In genomic region chr16:87201052-87201451, GRCh38 we compare ENCODE assay signal across 14 cellular contexts.
DNase-seq lines count a peak whose midpoint lies in the region; FAIRE-seq and TF ChIP-seq lines count a peak whose summit lies in the region.
"Had no signal": no experiment of that assay in that cellular context is flagged by ENCODE, and none has a peak within 500 bp of the region (broad histone marks: within the 10 kb centered on the region; RNA-seq: fewer than 3 reads in every experiment).

No MANE protein-coding gene starts in this region.

- H3K36me3 ChIP-seq in astrocyte (ENCODE audit: insufficient read depth, low read length) (no peaks in the 10 kb centered on the region), right atrium auricular region (no peaks in the 10 kb centered on the region), tibial artery (no peaks in the 10 kb centered on the region)

- no peak overlapping the region for H3K4me3 ChIP-seq in astrocyte (ENCODE audit: insufficient read depth, low read depth, low read length)
- H3K4me3 ChIP-seq in right atrium auricular region: no peak overlapping the region
- no peak overlapping the region for H3K4me3 ChIP-seq in tibial artery
- H3K4me3 ChIP-seq: GM23338, smooth muscle cell had no signal

- H3K27ac Mint-ChIP-seq in astrocyte (ENCODE audit: unreplicated experiment): peak overlapping the region; percentile 89
- H3K27ac Mint-ChIP-seq in activated naive CD8-positive, alpha-beta T cell treated with anti-CD3 and anti-CD28 coated beads for 36 hours: no peak overlapping the region
- no peak overlapping the region for H3K27ac Mint-ChIP-seq in activated T-helper 2 cell treated with anti-CD3 and anti-CD28 coated beads, Interferon-gamma antibody, Interleukin-2, Interleukin-4, amounts not matched to agents 10 μg/mL and 5 μg/mL and 100 μg/mL, durations not matched to agents 14 hours and 24 hours and 36 hours
- H3K27ac Mint-ChIP-seq: activated naive CD8-positive, alpha-beta T cell treated with anti-CD3 and anti-CD28 coated beads, Interleukin-2, amount 10 ng/mL, durations not matched to agents 7 days and 5 days; GM23338; immature natural killer cell; stimulated activated naive CD8-positive, alpha-beta T cell treated with anti-CD3 and anti-CD28 coated beads, Interleukin-15, amount 100 ng/mL, for 72 hours had no signal

- no peak overlapping the region for H3K9ac ChIP-seq in astrocyte (ENCODE audit: low read length)

- H3K27me3 Mint-ChIP-seq in astrocyte (ENCODE audit: low read depth, unreplicated experiment): no peaks in the 10 kb centered on the region
- peaks cover 34% of the 10 kb centered on the region for H3K27me3 Mint-ChIP-seq in activated naive CD8-positive, alpha-beta T cell treated with anti-CD3 and anti-CD28 coated beads for 36 hours
- H3K27me3 Mint-ChIP-seq in activated T-helper 2 cell treated with anti-CD3 and anti-CD28 coated beads, Interferon-gamma antibody, Interleukin-2, Interleukin-4, amounts not matched to agents 10 μg/mL and 5 μg/mL and 100 μg/mL, durations not matched to agents 14 hours and 24 hours and 36 hours (ENCODE audit: low read depth): peaks cover 6% of the 10 kb centered on the region

- no peak overlapping the region for H3K4me3 Mint-ChIP-seq in astrocyte (ENCODE audit: unreplicated experiment)
- no peak overlapping the region for H3K4me3 Mint-ChIP-seq in activated naive CD8-positive, alpha-beta T cell treated with anti-CD3 and anti-CD28 coated beads for 36 hours
- H3K4me3 Mint-ChIP-seq in activated T-helper 2 cell treated with anti-CD3 and anti-CD28 coated beads, Interferon-gamma antibody, Interleukin-2, Interleukin-4, amounts not matched to agents 10 μg/mL and 5 μg/mL and 100 μg/mL, durations not matched to agents 14 hours and 24 hours and 36 hours (ENCODE audit: low read depth): no peak overlapping the region
- H3K4me3 Mint-ChIP-seq: activated naive CD8-positive, alpha-beta T cell treated with anti-CD3 and anti-CD28 coated beads, Interleukin-2, amount 10 ng/mL, durations not matched to agents 7 days and 5 days; GM23338; immature natural killer cell; stimulated activated naive CD8-positive, alpha-beta T cell treated with anti-CD3 and anti-CD28 coated beads, Interleukin-15, amount 100 ng/mL, for 72 hours had no signal

- intact Hi-C loops in tibial artery (cut with DNase I; ENCODE audit: low total_unique reads): loop anchor here (5.0 kb wide), 1 partner anchor 639 kb away; no protein-coding TSS in a partner anchor
- intact Hi-C loops in activated T-helper 2 cell treated with anti-CD3 and anti-CD28 coated beads, Interferon-gamma antibody, Interleukin-2, Interleukin-4, amounts not matched to agents 10 μg/mL and 5 μg/mL and 100 μg/mL, durations not matched to agents 14 hours and 24 hours and 36 hours (cut with micrococcal nuclease): no loop called here

- peaks cover 4% of the 10 kb centered on the region for H3K9me3 Mint-ChIP-seq in astrocyte (ENCODE audit: unreplicated experiment)
- H3K9me3 Mint-ChIP-seq in activated naive CD8-positive, alpha-beta T cell treated with anti-CD3 and anti-CD28 coated beads for 36 hours: no peaks in the 10 kb centered on the region
- H3K9me3 Mint-ChIP-seq in activated T-helper 2 cell treated with anti-CD3 and anti-CD28 coated beads, Interferon-gamma antibody, Interleukin-2, Interleukin-4, amounts not matched to agents 10 μg/mL and 5 μg/mL and 100 μg/mL, durations not matched to agents 14 hours and 24 hours and 36 hours: no peaks in the 10 kb centered on the region
- H3K9me3 Mint-ChIP-seq: GM23338; stimulated activated naive CD8-positive, alpha-beta T cell treated with anti-CD3 and anti-CD28 coated beads, Interleukin-15, amount 100 ng/mL, for 72 hours had no signal

- H4K20me1 ChIP-seq in astrocyte (ENCODE audit: insufficient read depth, low read length): no peaks in the 10 kb centered on the region

- TF ChIP-seq CTCF in astrocyte (IDR thresholded peaks at IDR 0.05; ENCODE audit: insufficient read depth, low read depth, low read length): no peak
- no peak for TF ChIP-seq CTCF in right atrium auricular region (IDR thresholded peaks at IDR 0.05)
- TF ChIP-seq CTCF in tibial artery (IDR thresholded peaks at IDR 0.05): no peak

- no peaks in the 10 kb centered on the region for H3K27me3 ChIP-seq in astrocyte (ENCODE audit: insufficient read depth, low read length)
- no peaks in the 10 kb centered on the region for H3K27me3 ChIP-seq in right atrium auricular region
- H3K27me3 ChIP-seq in tibial artery: no peaks in the 10 kb centered on the region

- no peak overlapping the region for H2AFZ ChIP-seq in astrocyte (ENCODE audit: low read depth, low read length)
- H2AFZ ChIP-seq: GM23338 had no signal

- no peaks in the 10 kb centered on the region for H3K36me3 Mint-ChIP-seq in astrocyte (ENCODE audit: low read depth, unreplicated experiment)
- no peaks in the 10 kb centered on the region for H3K36me3 Mint-ChIP-seq in activated naive CD8-positive, alpha-beta T cell treated with anti-CD3 and anti-CD28 coated beads for 36 hours
- no peaks in the 10 kb centered on the region for H3K36me3 Mint-ChIP-seq in activated T-helper 2 cell treated with anti-CD3 and anti-CD28 coated beads, Interferon-gamma antibody, Interleukin-2, Interleukin-4, amounts not matched to agents 10 μg/mL and 5 μg/mL and 100 μg/mL, durations not matched to agents 14 hours and 24 hours and 36 hours (ENCODE audit: low read depth)
- H3K36me3 Mint-ChIP-seq: activated naive CD8-positive, alpha-beta T cell treated with anti-CD3 and anti-CD28 coated beads, Interleukin-2, amount 10 ng/mL, durations not matched to agents 7 days and 5 days; immature natural killer cell had no signal

- H3K79me2 ChIP-seq in astrocyte (ENCODE audit: insufficient read depth, low read length): no peaks in the 10 kb centered on the region

- DNase-seq in HK-2 (ENCODE audit: unreplicated experiment) (peak; percentile 42), astrocyte (ENCODE audit: low read depth) (peak; percentile 99), right atrium auricular region (ENCODE audit: low spot score) (peak; percentile 85), tibial artery (peak; percentile 80 to 95), NCI-H1092 treated with DMSO at 0.1 percent for 48 hours (lab: John Stamatoyannopoulos, UW) (no peak)
- DNase-seq in activated naive CD8-positive, alpha-beta T cell treated with anti-CD3 and anti-CD28 coated beads for 36 hours: no peak
- no peak for DNase-seq in activated T-helper 2 cell treated with anti-CD3 and anti-CD28 coated beads, Interferon-gamma antibody, Interleukin-2, Interleukin-4, amounts not matched to agents 10 μg/mL and 5 μg/mL and 100 μg/mL, durations not matched to agents 14 hours and 24 hours and 36 hours (ENCODE audit: low spot score)
- DNase-seq: activated CD4-positive, alpha-beta T cell treated with anti-CD3 and anti-CD28 coated beads for 1 hour; activated naive CD8-positive, alpha-beta T cell treated with anti-CD3 and anti-CD28 coated beads, Interleukin-2, amount 10 ng/mL, durations not matched to agents 7 days and 5 days; immature natural killer cell; NCI-H526 treated with DMSO at 0.1 percent for 48 hours; stimulated activated naive CD8-positive, alpha-beta T cell treated with anti-CD3 and anti-CD28 coated beads, Interleukin-15, amount 100 ng/mL, for 72 hours had no signal

- peak; percentile 66 for FAIRE-seq in astrocyte (lab: Jason Lieb, UNC)

- peaks cover 30% of the 10 kb centered on the region for H3K4me1 Mint-ChIP-seq in astrocyte (ENCODE audit: low read depth, unreplicated experiment)
- H3K4me1 Mint-ChIP-seq in activated naive CD8-positive, alpha-beta T cell treated with anti-CD3 and anti-CD28 coated beads for 36 hours: no peaks in the 10 kb centered on the region
- H3K4me1 Mint-ChIP-seq in activated T-helper 2 cell treated with anti-CD3 and anti-CD28 coated beads, Interferon-gamma antibody, Interleukin-2, Interleukin-4, amounts not matched to agents 10 μg/mL and 5 μg/mL and 100 μg/mL, durations not matched to agents 14 hours and 24 hours and 36 hours (ENCODE audit: low read depth): peaks cover 3% of the 10 kb centered on the region
- H3K4me1 Mint-ChIP-seq: activated naive CD8-positive, alpha-beta T cell treated with anti-CD3 and anti-CD28 coated beads, Interleukin-2, amount 10 ng/mL, durations not matched to agents 7 days and 5 days; stimulated activated naive CD8-positive, alpha-beta T cell treated with anti-CD3 and anti-CD28 coated beads, Interleukin-15, amount 100 ng/mL, for 72 hours had no signal

- H3K9me3 ChIP-seq in astrocyte (ENCODE audit: insufficient read depth, low read depth, low read length): no peaks in the 10 kb centered on the region
- no peaks in the 10 kb centered on the region for H3K9me3 ChIP-seq in right atrium auricular region
- no peaks in the 10 kb centered on the region for H3K9me3 ChIP-seq in tibial artery

- H3K4me1 ChIP-seq in astrocyte (ENCODE audit: insufficient read depth, low read length) (peaks cover 36% of the 10 kb centered on the region), right atrium auricular region (peaks cover 0 to 7% of the 10 kb centered on the region in 2 donors), tibial artery (peaks cover 0 to 39% (median 27%) of the 10 kb centered on the region in 4 donors)

- H3K4me2 ChIP-seq in astrocyte (ENCODE audit: low read length): peak overlapping the region; percentile 31
- H3K4me2 ChIP-seq: GM23338, smooth muscle cell had no signal

- H3K27ac ChIP-seq in astrocyte (ENCODE audit: low read depth, low read length): peak overlapping the region; percentile 70
- no peak overlapping the region for H3K27ac ChIP-seq in right atrium auricular region
- H3K27ac ChIP-seq in tibial artery: peak overlapping the region; percentile 37 to 74

Comparison
In these comparisons a context has a peak if more than half of its experiments do, and no peak if none do; other contexts are left out.
1. DNase-seq: peak in HK-2 (single experiment), astrocyte (single experiment), right atrium auricular region (single experiment) and tibial artery (2 of 2); none in NCI-H1092 treated with DMSO at 0.1 percent for 48 hours (single experiment), activated naive CD8-positive, alpha-beta T cell treated with anti-CD3 and anti-CD28 coated beads for 36 hours (single experiment) and activated T-helper 2 cell treated with anti-CD3 and anti-CD28 coated beads, Interferon-gamma antibody, Interleukin-2, Interleukin-4, amounts not matched to agents 10 μg/mL and 5 μg/mL and 100 μg/mL, durations not matched to agents 14 hours and 24 hours and 36 hours (single experiment).
2. H3K27ac ChIP-seq: peak in astrocyte (single experiment) and tibial artery (2 of 2); none in right atrium auricular region (0 of 2).